26 cellular contexts compared by ENCODE assay signal in genomic region chr1:167469280-167469965, GRCh38. TPM values are rescaled to one million over a fixed set of nuclear protein-coding genes. Genes with fewer than 3 reads are reported as not detected.
DNase-seq lines count a peak whose midpoint lies in the region; ATAC-seq and TF ChIP-seq lines count a peak whose summit lies in the region.
"Had no signal": no experiment of that assay in that cellular context is flagged by ENCODE, and none has a peak within 500 bp of the region (broad histone marks: within the 10 kb centered on the region; RNA-seq: fewer than 3 reads in every experiment).

No MANE protein-coding gene starts in this region.

- no peak for TF ChIP-seq CTCF in breast epithelium (IDR thresholded peaks at IDR 0.05)

- CTCF ChIA-PET in CD8-positive, alpha-beta memory T cell (lab: Charles Lee): interaction anchor here (1.5 to 2.4 kb wide), 2 partner anchors 31 to 64 kb away, joined by 4 to 6 read pairs; no protein-coding TSS in a partner anchor

- intact Hi-C loops in breast epithelium (cut with DNase I; ENCODE audit: low total_unique reads): no loop called here

- DNase-seq in activated T-cell treated with anti-CD3 and anti-CD28 coated beads, Interleukin-2, amount 50 U/mL, for 72 hours: no peak
- no peak for DNase-seq in activated T-cell treated with anti-CD3 and anti-CD28 coated beads, Interleukin-2, amount 50 U/mL, for 4 hours
- DNase-seq in CD8-positive, alpha-beta memory T cell: no peak
- DNase-seq in T-helper 17 cell (no peak), SKM-1 (lab: John Stamatoyannopoulos, UW; ENCODE audit: unreplicated experiment) (no peak), breast epithelium (ENCODE audit: low spot score in 2 of 2) (no peak)
- no peak for DNase-seq in natural killer cell treated with Interleukin-12 subunit alpha and Interleukin-12 subunit beta and Interleukin-15 and Interleukin-18, amount 100 ng/mL, for 72 hours (ENCODE audit: low spot score)
- DNase-seq in activated CD8-positive, alpha-beta memory T cell treated with anti-CD3 and anti-CD28 coated beads, Interleukin-2, amount 50 U/mL, for 48 hours: no peak
- DNase-seq: activated CD4-positive, alpha-beta T cell treated with anti-CD3 and anti-CD28 coated beads, Interleukin-2, amount 10 ng/mL, durations not matched to agents 24 days and 14 days; activated CD8-positive, alpha-beta memory T cell treated with anti-CD3 and anti-CD28 coated beads, Interleukin-2, amount 50 U/mL, for 4 hours; Calu3; EL; head of caudate nucleus; IMR-90; NCI-H1105 treated with DMSO at 0.1 percent for 48 hours; NCI-H2029; NCI-H226; NCI-H748 treated with DMSO at 0.1 percent for 48 hours; psoas muscle; SK-N-SH; stimulated activated CD8-positive, alpha-beta memory T cell treated with anti-CD3 and anti-CD28 coated beads, Interleukin-4, amount 100 ng/mL, for 48 hours; upper lobe of left lung had no signal

- H3K4me3 Mint-ChIP-seq in activated T-cell treated with anti-CD3 and anti-CD28 coated beads, Interleukin-2, amount 50 U/mL, for 72 hours: peak overlapping the region in 1 of 2 donors; percentile 39
- H3K4me3 Mint-ChIP-seq in activated T-cell treated with anti-CD3 and anti-CD28 coated beads, Interleukin-2, amount 50 U/mL, for 4 hours: no peak overlapping the region
- H3K4me3 Mint-ChIP-seq in CD8-positive, alpha-beta memory T cell: no peak overlapping the region
- no peak overlapping the region for H3K4me3 Mint-ChIP-seq in T-helper 17 cell
- peak overlapping the region; percentile 51 for H3K4me3 Mint-ChIP-seq in natural killer cell treated with Interleukin-12 subunit alpha and Interleukin-12 subunit beta and Interleukin-15 and Interleukin-18, amount 100 ng/mL, for 72 hours
- H3K4me3 Mint-ChIP-seq: activated CD4-positive, alpha-beta T cell treated with anti-CD3 and anti-CD28 coated beads, Interleukin-2, amount 10 ng/mL, durations not matched to agents 24 days and 14 days; B cell; T-helper 2 cell treated with Interferon-gamma antibody and Interleukin-4, amounts not matched to agents 5 μg/mL and 100 μg/mL, for 36 hours had no signal

- peak overlapping the region; percentile 78 for H3K27ac Mint-ChIP-seq in activated T-cell treated with anti-CD3 and anti-CD28 coated beads, Interleukin-2, amount 50 U/mL, for 72 hours
- H3K27ac Mint-ChIP-seq in CD8-positive, alpha-beta memory T cell: peak overlapping the region; percentile 9 to 94 (median 58)
- peak overlapping the region; percentile 83 for H3K27ac Mint-ChIP-seq in T-helper 17 cell
- peak overlapping the region; percentile 87 to 98 for H3K27ac Mint-ChIP-seq in natural killer cell treated with Interleukin-12 subunit alpha and Interleukin-12 subunit beta and Interleukin-15 and Interleukin-18, amount 100 ng/mL, for 72 hours
- H3K27ac Mint-ChIP-seq: activated CD4-positive, alpha-beta T cell treated with anti-CD3 and anti-CD28 coated beads, Interleukin-2, amount 10 ng/mL, durations not matched to agents 24 days and 14 days; B cell had no signal

- no peaks in the 10 kb centered on the region for H3K27me3 ChIP-seq in CD8-positive, alpha-beta memory T cell (ENCODE audit: insufficient read depth, low read length, poor library complexity, severe bottlenecking)
- H3K27me3 ChIP-seq in breast epithelium: no peaks in the 10 kb centered on the region
- H3K27me3 ChIP-seq: neutrophil, upper lobe of left lung had no signal

- no peak for ATAC-seq in activated T-cell treated with anti-CD3 and anti-CD28 coated beads, Interleukin-2, amount 50 U/mL, for 72 hours (replicated peaks in 1 of 2)
- ATAC-seq in activated T-cell treated with anti-CD3 and anti-CD28 coated beads, Interleukin-2, amount 50 U/mL, for 4 hours: no peak
- no peak for ATAC-seq in T-helper 17 cell
- ATAC-seq in natural killer cell treated with Interleukin-12 subunit alpha and Interleukin-12 subunit beta and Interleukin-15 and Interleukin-18, amount 100 ng/mL, for 72 hours: no peak
- ATAC-seq: psoas muscle had no signal

- H3K36me3 Mint-ChIP-seq in activated T-cell treated with anti-CD3 and anti-CD28 coated beads, Interleukin-2, amount 50 U/mL, for 72 hours (ENCODE audit: insufficient read depth in 2 of 2): peaks cover 0 to 5% of the 10 kb centered on the region in 2 donors
- H3K36me3 Mint-ChIP-seq in activated T-cell treated with anti-CD3 and anti-CD28 coated beads, Interleukin-2, amount 50 U/mL, for 4 hours (ENCODE audit: insufficient read depth): peaks cover 5% of the 10 kb centered on the region
- H3K36me3 Mint-ChIP-seq in CD8-positive, alpha-beta memory T cell: peaks cover 0 to 53% (median 4%) of the 10 kb centered on the region in 3 donors
- H3K36me3 Mint-ChIP-seq in T-helper 17 cell (ENCODE audit: low read depth): peaks cover 3% of the 10 kb centered on the region
- H3K36me3 Mint-ChIP-seq in natural killer cell treated with Interleukin-12 subunit alpha and Interleukin-12 subunit beta and Interleukin-15 and Interleukin-18, amount 100 ng/mL, for 72 hours: no peaks in the 10 kb centered on the region

- H3K9me3 ChIP-seq in CD8-positive, alpha-beta memory T cell (ENCODE audit: low read length): no peaks in the 10 kb centered on the region
- no peaks in the 10 kb centered on the region for H3K9me3 ChIP-seq in T-helper 17 cell (ENCODE audit: control insufficient read depth, low read length, poor library complexity, severe bottlenecking)
- H3K9me3 ChIP-seq in breast epithelium: no peaks in the 10 kb centered on the region
- H3K9me3 ChIP-seq: neutrophil, psoas muscle, SK-N-SH, upper lobe of left lung had no signal

- POLR2A ChIA-PET in CD8-positive, alpha-beta memory T cell (lab: Charles Lee): no interaction called here

- H3K4me1 ChIP-seq in CD8-positive, alpha-beta memory T cell (ENCODE audit: insufficient read depth, low read length): peaks cover 89% of the 10 kb centered on the region
- H3K4me1 ChIP-seq in breast epithelium: no peaks in the 10 kb centered on the region
- H3K4me1 ChIP-seq: psoas muscle had no signal

- peaks cover 81% of the 10 kb centered on the region for H3K4me1 Mint-ChIP-seq in activated T-cell treated with anti-CD3 and anti-CD28 coated beads, Interleukin-2, amount 50 U/mL, for 72 hours (ENCODE audit: low read depth)
- peaks cover 78% of the 10 kb centered on the region for H3K4me1 Mint-ChIP-seq in activated T-cell treated with anti-CD3 and anti-CD28 coated beads, Interleukin-2, amount 50 U/mL, for 4 hours (ENCODE audit: low read depth)
- H3K4me1 Mint-ChIP-seq in CD8-positive, alpha-beta memory T cell: peaks cover 62 to 91% (median 78%) of the 10 kb centered on the region in 3 donors
- peaks cover 48% of the 10 kb centered on the region for H3K4me1 Mint-ChIP-seq in T-helper 17 cell
- H3K4me1 Mint-ChIP-seq in natural killer cell treated with Interleukin-12 subunit alpha and Interleukin-12 subunit beta and Interleukin-15 and Interleukin-18, amount 100 ng/mL, for 72 hours (ENCODE audit: low read depth in 2 of 2): peaks cover 61 to 67% of the 10 kb centered on the region in 2 donors
- H3K4me1 Mint-ChIP-seq: B cell had no signal

- H3K27me3 Mint-ChIP-seq in activated T-cell treated with anti-CD3 and anti-CD28 coated beads, Interleukin-2, amount 50 U/mL, for 72 hours (ENCODE audit: low read depth): no peaks in the 10 kb centered on the region
- H3K27me3 Mint-ChIP-seq in activated T-cell treated with anti-CD3 and anti-CD28 coated beads, Interleukin-2, amount 50 U/mL, for 4 hours (ENCODE audit: low read depth): no peaks in the 10 kb centered on the region
- H3K27me3 Mint-ChIP-seq in CD8-positive, alpha-beta memory T cell: no peaks in the 10 kb centered on the region
- H3K27me3 Mint-ChIP-seq in T-helper 17 cell: no peaks in the 10 kb centered on the region
- no peaks in the 10 kb centered on the region for H3K27me3 Mint-ChIP-seq in natural killer cell treated with Interleukin-12 subunit alpha and Interleukin-12 subunit beta and Interleukin-15 and Interleukin-18, amount 100 ng/mL, for 72 hours
- H3K27me3 Mint-ChIP-seq: activated CD4-positive, alpha-beta T cell treated with anti-CD3 and anti-CD28 coated beads, Interleukin-2, amount 10 ng/mL, durations not matched to agents 24 days and 14 days had no signal

- H3K9me3 Mint-ChIP-seq in activated T-cell treated with anti-CD3 and anti-CD28 coated beads, Interleukin-2, amount 50 U/mL, for 72 hours: no peaks in the 10 kb centered on the region
- H3K9me3 Mint-ChIP-seq in activated T-cell treated with anti-CD3 and anti-CD28 coated beads, Interleukin-2, amount 50 U/mL, for 4 hours: no peaks in the 10 kb centered on the region
- no peaks in the 10 kb centered on the region for H3K9me3 Mint-ChIP-seq in CD8-positive, alpha-beta memory T cell
- H3K9me3 Mint-ChIP-seq in natural killer cell treated with Interleukin-12 subunit alpha and Interleukin-12 subunit beta and Interleukin-15 and Interleukin-18, amount 100 ng/mL, for 72 hours: no peaks in the 10 kb centered on the region
- H3K9me3 Mint-ChIP-seq: activated CD4-positive, alpha-beta T cell treated with anti-CD3 and anti-CD28 coated beads, Interleukin-2, amount 10 ng/mL, durations not matched to agents 24 days and 14 days; T-helper 2 cell treated with Interferon-gamma antibody and Interleukin-4, amounts not matched to agents 5 μg/mL and 100 μg/mL, for 36 hours had no signal

- no peak for TF ChIP-seq POLR2A in breast epithelium (IDR thresholded peaks at IDR 0.05)

- no peak overlapping the region for H3K27ac ChIP-seq in CD8-positive, alpha-beta memory T cell (ENCODE audit: low read depth, low read length)
- no peak overlapping the region for H3K27ac ChIP-seq in breast epithelium
- H3K27ac ChIP-seq: neutrophil, psoas muscle, RWPE1, upper lobe of left lung had no signal

- no peaks in the 10 kb centered on the region for H3K36me3 ChIP-seq in CD8-positive, alpha-beta memory T cell (ENCODE audit: insufficient read depth, low read length)
- H3K36me3 ChIP-seq in breast epithelium: no peaks in the 10 kb centered on the region
- H3K36me3 ChIP-seq: neutrophil, upper lobe of left lung had no signal

- H3K4me3 ChIP-seq in CD8-positive, alpha-beta memory T cell (ENCODE audit: low read length): no peak overlapping the region
- no peak overlapping the region for H3K4me3 ChIP-seq in breast epithelium
- H3K4me3 ChIP-seq: psoas muscle, upper lobe of left lung had no signal

RNA-seq across cellular contexts. Expression of gene CD247, which starts 48.9 kb away (rescaled TPM):
- total RNA-seq in activated T-cell treated with anti-CD3 and anti-CD28 coated beads, Interleukin-2, amount 50 U/mL, for 72 hours: 100 to 1,000 TPM; 160 to 178 TPM
- total RNA-seq in activated T-cell treated with anti-CD3 and anti-CD28 coated beads, Interleukin-2, amount 50 U/mL, for 4 hours: 10 to 100 TPM; 63.7 to 93.5 (median 73.2) TPM
- 100 to 1,000 TPM; 130 to 133 TPM for total RNA-seq in CD8-positive, alpha-beta memory T cell
- polyA plus RNA-seq in CD8-positive, alpha-beta memory T cell: 395 TPM
- total RNA-seq in T-helper 17 cell: 100 to 1,000 TPM; 265 to 295 TPM
- total RNA-seq in natural killer cell treated with Interleukin-12 subunit alpha and Interleukin-12 subunit beta and Interleukin-15 and Interleukin-18, amount 100 ng/mL, for 72 hours: 100 to 1,000 TPM; 169 to 384 TPM
- total RNA-seq in breast epithelium: 1 to 10 TPM in 2 of 3 donors, under 1 TPM in 1; 0.80 to 2.0 (median 2.0) TPM
- total RNA-seq: IMR-90 had no signal
- polyA plus RNA-seq: IMR-90 had no signal

Comparison
In these comparisons a context has a peak if more than half of its experiments do, and no peak if none do; other contexts are left out.
1. RNA of gene CD247, which starts 48.9 kb away (total RNA-seq): 169 to 384 TPM in natural killer cell treated with Interleukin-12 subunit alpha and Interleukin-12 subunit beta and Interleukin-15 and Interleukin-18, amount 100 ng/mL, for 72 hours, 265 to 295 TPM in T-helper 17 cell, 160 to 178 TPM in activated T-cell treated with anti-CD3 and anti-CD28 coated beads, Interleukin-2, amount 50 U/mL, for 72 hours, 130 to 133 TPM in CD8-positive, alpha-beta memory T cell and 63.7 to 93.5 TPM in activated T-cell treated with anti-CD3 and anti-CD28 coated beads, Interleukin-2, amount 50 U/mL, for 4 hours; 0.80 to 2.0 TPM in breast epithelium; every median in the first group is over 10 times any median in the second.
2. Peak in every context shown above with its lines, with median percentiles within 50 percentile points of each other: H3K27ac Mint-ChIP-seq.